Comparison of ENCODE assay signal across 1 cellular context in the genomic region with DNA sequence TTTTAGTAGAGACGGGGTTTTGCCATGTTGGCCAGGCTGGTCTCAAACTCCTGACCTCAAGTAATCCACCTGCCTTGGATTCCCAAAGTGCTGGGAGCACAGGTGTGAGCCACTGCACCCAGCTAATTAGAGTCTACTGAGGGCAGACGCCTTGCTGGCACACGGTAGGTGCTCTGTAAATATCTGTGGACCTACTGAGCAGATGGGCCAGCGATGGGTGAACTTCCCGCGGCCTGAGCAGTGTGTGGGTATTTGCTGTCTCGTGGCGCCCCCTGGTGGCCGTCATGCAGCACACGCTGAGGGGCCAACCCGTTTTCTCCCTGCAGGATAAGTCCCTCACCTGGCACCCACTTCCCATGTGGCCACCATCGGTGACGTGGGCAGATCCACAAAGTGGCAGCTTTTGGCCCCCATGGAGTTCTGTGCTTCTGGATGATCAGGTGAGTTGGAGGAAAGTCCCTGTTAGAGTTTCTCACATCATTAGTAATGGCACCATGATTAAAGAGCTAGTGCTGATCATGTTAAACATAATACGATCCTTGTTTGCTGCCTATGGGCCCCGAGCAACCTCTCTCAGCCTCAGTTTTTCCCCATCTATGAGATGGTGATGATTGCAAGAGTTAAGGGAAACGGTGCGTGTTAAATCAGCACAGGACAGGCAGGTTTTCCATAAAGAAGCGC.
TF ChIP-seq lines count a peak whose summit lies in the region.

No MANE protein-coding gene starts in this region.

TF ChIP-seq in HepG2, 621 proteins besides CTCF, POLR2A, EP300 and RAD21 (continued from another document and continues in another):
- TF ChIP-seq, protein P1, sequence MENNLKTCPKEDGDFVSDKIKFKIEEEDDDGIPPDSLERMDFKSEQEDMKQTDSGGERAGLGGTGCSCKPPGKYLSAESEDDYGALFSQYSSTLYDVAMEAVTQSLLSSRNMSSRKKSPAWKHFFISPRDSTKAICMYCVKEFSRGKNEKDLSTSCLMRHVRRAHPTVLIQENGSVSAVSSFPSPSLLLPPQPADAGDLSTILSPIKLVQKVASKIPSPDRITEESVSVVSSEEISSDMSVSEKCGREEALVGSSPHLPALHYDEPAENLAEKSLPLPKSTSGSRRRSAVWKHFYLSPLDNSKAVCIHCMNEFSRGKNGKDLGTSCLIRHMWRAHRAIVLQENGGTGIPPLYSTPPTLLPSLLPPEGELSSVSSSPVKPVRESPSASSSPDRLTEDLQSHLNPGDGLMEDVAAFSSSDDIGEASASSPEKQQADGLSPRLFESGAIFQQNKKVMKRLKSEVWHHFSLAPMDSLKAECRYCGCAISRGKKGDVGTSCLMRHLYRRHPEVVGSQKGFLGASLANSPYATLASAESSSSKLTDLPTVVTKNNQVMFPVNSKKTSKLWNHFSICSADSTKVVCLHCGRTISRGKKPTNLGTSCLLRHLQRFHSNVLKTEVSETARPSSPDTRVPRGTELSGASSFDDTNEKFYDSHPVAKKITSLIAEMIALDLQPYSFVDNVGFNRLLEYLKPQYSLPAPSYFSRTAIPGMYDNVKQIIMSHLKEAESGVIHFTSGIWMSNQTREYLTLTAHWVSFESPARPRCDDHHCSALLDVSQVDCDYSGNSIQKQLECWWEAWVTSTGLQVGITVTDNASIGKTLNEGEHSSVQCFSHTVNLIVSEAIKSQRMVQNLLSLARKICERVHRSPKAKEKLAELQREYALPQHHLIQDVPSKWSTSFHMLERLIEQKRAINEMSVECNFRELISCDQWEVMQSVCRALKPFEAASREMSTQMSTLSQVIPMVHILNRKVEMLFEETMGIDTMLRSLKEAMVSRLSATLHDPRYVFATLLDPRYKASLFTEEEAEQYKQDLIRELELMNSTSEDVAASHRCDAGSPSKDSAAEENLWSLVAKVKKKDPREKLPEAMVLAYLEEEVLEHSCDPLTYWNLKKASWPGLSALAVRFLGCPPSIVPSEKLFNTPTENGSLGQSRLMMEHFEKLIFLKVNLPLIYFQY (CRISPR knock-in tag; IDR thresholded peaks at IDR 0.05; ENCODE audit: borderline replicate concordance) = no peak
- TF ChIP-seq NFKBIZ (CRISPR knock-in tag; IDR thresholded peaks at IDR 0.05) = no peak
- no peak for TF ChIP-seq ATM (IDR thresholded peaks at IDR 0.05; ENCODE audit: borderline replicate concordance)
- TF ChIP-seq JUN (CRISPR knock-in tag; IDR thresholded peaks at IDR 0.05) = no peak
- TF ChIP-seq, protein P2, sequence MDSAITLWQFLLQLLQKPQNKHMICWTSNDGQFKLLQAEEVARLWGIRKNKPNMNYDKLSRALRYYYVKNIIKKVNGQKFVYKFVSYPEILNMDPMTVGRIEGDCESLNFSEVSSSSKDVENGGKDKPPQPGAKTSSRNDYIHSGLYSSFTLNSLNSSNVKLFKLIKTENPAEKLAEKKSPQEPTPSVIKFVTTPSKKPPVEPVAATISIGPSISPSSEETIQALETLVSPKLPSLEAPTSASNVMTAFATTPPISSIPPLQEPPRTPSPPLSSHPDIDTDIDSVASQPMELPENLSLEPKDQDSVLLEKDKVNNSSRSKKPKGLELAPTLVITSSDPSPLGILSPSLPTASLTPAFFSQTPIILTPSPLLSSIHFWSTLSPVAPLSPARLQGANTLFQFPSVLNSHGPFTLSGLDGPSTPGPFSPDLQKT (CRISPR knock-in tag; IDR thresholded peaks at IDR 0.05; ENCODE audit: borderline replicate concordance) = no peak
- no peak for TF ChIP-seq FOXA3 (CRISPR knock-in tag; IDR thresholded peaks at IDR 0.05)
- no peak for TF ChIP-seq THAP11 (CRISPR knock-in tag; IDR thresholded peaks at IDR 0.05)
- TF ChIP-seq, protein P3, sequence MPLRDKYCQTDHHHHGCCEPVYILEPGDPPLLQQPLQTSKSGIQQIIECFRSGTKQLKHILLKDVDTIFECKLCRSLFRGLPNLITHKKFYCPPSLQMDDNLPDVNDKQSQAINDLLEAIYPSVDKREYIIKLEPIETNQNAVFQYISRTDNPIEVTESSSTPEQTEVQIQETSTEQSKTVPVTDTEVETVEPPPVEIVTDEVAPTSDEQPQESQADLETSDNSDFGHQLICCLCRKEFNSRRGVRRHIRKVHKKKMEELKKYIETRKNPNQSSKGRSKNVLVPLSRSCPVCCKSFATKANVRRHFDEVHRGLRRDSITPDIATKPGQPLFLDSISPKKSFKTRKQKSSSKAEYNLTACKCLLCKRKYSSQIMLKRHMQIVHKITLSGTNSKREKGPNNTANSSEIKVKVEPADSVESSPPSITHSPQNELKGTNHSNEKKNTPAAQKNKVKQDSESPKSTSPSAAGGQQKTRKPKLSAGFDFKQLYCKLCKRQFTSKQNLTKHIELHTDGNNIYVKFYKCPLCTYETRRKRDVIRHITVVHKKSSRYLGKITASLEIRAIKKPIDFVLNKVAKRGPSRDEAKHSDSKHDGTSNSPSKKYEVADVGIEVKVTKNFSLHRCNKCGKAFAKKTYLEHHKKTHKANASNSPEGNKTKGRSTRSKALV (CRISPR knock-in tag; IDR thresholded peaks at IDR 0.05) = no peak
- no peak for TF ChIP-seq JDP2 (CRISPR knock-in tag; IDR thresholded peaks at IDR 0.05; ENCODE audit: borderline replicate concordance)
- TF ChIP-seq, protein P4, sequence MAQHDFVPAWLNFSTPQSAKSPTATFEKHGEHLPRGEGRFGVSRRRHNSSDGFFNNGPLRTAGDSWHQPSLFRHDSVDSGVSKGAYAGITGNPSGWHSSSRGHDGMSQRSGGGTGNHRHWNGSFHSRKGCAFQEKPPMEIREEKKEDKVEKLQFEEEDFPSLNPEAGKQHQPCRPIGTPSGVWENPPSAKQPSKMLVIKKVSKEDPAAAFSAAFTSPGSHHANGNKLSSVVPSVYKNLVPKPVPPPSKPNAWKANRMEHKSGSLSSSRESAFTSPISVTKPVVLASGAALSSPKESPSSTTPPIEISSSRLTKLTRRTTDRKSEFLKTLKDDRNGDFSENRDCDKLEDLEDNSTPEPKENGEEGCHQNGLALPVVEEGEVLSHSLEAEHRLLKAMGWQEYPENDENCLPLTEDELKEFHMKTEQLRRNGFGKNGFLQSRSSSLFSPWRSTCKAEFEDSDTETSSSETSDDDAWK (CRISPR knock-in tag; IDR thresholded peaks at IDR 0.05) = no peak
- no peak for TF ChIP-seq ZNF101 (CRISPR knock-in tag; IDR thresholded peaks at IDR 0.05; ENCODE audit: borderline replicate concordance, low read depth)
- TF ChIP-seq, protein P5, sequence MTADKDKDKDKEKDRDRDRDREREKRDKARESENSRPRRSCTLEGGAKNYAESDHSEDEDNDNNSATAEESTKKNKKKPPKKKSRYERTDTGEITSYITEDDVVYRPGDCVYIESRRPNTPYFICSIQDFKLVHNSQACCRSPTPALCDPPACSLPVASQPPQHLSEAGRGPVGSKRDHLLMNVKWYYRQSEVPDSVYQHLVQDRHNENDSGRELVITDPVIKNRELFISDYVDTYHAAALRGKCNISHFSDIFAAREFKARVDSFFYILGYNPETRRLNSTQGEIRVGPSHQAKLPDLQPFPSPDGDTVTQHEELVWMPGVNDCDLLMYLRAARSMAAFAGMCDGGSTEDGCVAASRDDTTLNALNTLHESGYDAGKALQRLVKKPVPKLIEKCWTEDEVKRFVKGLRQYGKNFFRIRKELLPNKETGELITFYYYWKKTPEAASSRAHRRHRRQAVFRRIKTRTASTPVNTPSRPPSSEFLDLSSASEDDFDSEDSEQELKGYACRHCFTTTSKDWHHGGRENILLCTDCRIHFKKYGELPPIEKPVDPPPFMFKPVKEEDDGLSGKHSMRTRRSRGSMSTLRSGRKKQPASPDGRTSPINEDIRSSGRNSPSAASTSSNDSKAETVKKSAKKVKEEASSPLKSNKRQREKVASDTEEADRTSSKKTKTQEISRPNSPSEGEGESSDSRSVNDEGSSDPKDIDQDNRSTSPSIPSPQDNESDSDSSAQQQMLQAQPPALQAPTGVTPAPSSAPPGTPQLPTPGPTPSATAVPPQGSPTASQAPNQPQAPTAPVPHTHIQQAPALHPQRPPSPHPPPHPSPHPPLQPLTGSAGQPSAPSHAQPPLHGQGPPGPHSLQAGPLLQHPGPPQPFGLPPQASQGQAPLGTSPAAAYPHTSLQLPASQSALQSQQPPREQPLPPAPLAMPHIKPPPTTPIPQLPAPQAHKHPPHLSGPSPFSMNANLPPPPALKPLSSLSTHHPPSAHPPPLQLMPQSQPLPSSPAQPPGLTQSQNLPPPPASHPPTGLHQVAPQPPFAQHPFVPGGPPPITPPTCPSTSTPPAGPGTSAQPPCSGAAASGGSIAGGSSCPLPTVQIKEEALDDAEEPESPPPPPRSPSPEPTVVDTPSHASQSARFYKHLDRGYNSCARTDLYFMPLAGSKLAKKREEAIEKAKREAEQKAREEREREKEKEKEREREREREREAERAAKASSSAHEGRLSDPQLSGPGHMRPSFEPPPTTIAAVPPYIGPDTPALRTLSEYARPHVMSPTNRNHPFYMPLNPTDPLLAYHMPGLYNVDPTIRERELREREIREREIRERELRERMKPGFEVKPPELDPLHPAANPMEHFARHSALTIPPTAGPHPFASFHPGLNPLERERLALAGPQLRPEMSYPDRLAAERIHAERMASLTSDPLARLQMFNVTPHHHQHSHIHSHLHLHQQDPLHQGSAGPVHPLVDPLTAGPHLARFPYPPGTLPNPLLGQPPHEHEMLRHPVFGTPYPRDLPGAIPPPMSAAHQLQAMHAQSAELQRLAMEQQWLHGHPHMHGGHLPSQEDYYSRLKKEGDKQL (CRISPR knock-in tag; IDR thresholded peaks at IDR 0.05; ENCODE audit: low read depth) = no peak
- TF ChIP-seq SOX13 (IDR thresholded peaks at IDR 0.05) = no peak
- TF ChIP-seq SOX13 (CRISPR knock-in tag; conservative IDR thresholded peaks at IDR 0.05 in 1 of 2, IDR thresholded peaks at IDR 0.05 in 1 of 2) = no peak
- peak; percentile 74; the same call in 1 of the 2 replicates for TF ChIP-seq ZBTB20 (CRISPR knock-in tag; IDR thresholded peaks at IDR 0.05; ENCODE audit: borderline replicate concordance, low read depth)
- no peak for TF ChIP-seq SMAD3 (CRISPR knock-in tag; IDR thresholded peaks at IDR 0.05)
- TF ChIP-seq ARNTL (CRISPR knock-in tag; IDR thresholded peaks at IDR 0.05) = no peak
- no peak for TF ChIP-seq ZNF253 (CRISPR knock-in tag; IDR thresholded peaks at IDR 0.05; ENCODE audit: borderline replicate concordance)
- TF ChIP-seq, protein P6, sequence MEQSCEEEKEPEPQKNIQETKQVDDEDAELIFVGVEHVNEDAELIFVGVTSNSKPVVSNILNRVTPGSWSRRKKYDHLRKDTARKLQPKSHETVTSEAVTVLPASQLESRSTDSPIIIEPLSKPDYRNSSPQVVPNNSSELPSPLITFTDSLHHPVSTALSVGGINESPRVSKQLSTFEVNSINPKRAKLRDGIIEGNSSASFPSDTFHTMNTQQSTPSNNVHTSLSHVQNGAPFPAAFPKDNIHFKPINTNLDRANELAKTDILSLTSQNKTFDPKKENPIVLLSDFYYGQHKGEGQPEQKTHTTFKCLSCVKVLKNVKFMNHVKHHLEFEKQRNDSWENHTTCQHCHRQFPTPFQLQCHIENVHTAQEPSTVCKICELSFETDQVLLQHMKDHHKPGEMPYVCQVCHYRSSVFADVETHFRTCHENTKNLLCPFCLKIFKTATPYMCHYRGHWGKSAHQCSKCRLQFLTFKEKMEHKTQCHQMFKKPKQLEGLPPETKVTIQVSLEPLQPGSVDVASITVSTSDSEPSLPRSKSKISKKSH (CRISPR knock-in tag; IDR thresholded peaks at IDR 0.05; ENCODE audit: borderline replicate concordance) = peak; percentile 52
- TF ChIP-seq ZNF564 (CRISPR knock-in tag; IDR thresholded peaks at IDR 0.05) = no peak
- TF ChIP-seq PAX8 (CRISPR knock-in tag; IDR thresholded peaks at IDR 0.05; ENCODE audit: borderline replicate concordance) = no peak
- no peak for TF ChIP-seq SIX1 (CRISPR knock-in tag; IDR thresholded peaks at IDR 0.05; ENCODE audit: borderline replicate concordance)
- TF ChIP-seq ZKSCAN5 (CRISPR knock-in tag; IDR thresholded peaks at IDR 0.05) = no peak
- no peak for TF ChIP-seq ZMAT3 (CRISPR knock-in tag; conservative IDR thresholded peaks at IDR 0.05)
- TF ChIP-seq MAZ (IDR thresholded peaks at IDR 0.05; ENCODE audit: borderline replicate concordance, low read depth, low read length) = no peak
- no peak for TF ChIP-seq MAZ (CRISPR knock-in tag; IDR thresholded peaks at IDR 0.05; ENCODE audit: low read depth)
- TF ChIP-seq ARNT2 (CRISPR knock-in tag; IDR thresholded peaks at IDR 0.05; ENCODE audit: low read depth) = 0 out of 2 replicates have a peak, but pooled peaks have one; percentile 24
- no peak for TF ChIP-seq TBP (CRISPR knock-in tag; IDR thresholded peaks at IDR 0.05)
- no peak for TF ChIP-seq ZC3H13 (CRISPR knock-in tag; IDR thresholded peaks at IDR 0.05)
- TF ChIP-seq, protein P7, sequence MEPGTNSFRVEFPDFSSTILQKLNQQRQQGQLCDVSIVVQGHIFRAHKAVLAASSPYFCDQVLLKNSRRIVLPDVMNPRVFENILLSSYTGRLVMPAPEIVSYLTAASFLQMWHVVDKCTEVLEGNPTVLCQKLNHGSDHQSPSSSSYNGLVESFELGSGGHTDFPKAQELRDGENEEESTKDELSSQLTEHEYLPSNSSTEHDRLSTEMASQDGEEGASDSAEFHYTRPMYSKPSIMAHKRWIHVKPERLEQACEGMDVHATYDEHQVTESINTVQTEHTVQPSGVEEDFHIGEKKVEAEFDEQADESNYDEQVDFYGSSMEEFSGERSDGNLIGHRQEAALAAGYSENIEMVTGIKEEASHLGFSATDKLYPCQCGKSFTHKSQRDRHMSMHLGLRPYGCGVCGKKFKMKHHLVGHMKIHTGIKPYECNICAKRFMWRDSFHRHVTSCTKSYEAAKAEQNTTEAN (CRISPR knock-in tag; conservative IDR thresholded peaks at IDR 0.05) = no peak
- no peak for TF ChIP-seq ZNF552 (CRISPR knock-in tag; IDR thresholded peaks at IDR 0.05; ENCODE audit: borderline replicate concordance)
- no peak for TF ChIP-seq ETV6 (CRISPR knock-in tag; conservative IDR thresholded peaks at IDR 0.05)
- TF ChIP-seq, protein P8, sequence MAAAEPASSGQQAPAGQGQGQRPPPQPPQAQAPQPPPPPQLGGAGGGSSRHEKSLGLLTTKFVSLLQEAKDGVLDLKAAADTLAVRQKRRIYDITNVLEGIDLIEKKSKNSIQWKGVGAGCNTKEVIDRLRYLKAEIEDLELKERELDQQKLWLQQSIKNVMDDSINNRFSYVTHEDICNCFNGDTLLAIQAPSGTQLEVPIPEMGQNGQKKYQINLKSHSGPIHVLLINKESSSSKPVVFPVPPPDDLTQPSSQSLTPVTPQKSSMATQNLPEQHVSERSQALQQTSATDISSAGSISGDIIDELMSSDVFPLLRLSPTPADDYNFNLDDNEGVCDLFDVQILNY (CRISPR knock-in tag; conservative IDR thresholded peaks at IDR 0.05) = peak; percentile 68; the same call in 1 of the 2 replicates
- TF ChIP-seq ZNF430 (CRISPR knock-in tag; IDR thresholded peaks at IDR 0.05) = no peak
- TF ChIP-seq EED (CRISPR knock-in tag; IDR thresholded peaks at IDR 0.05) = no peak
- TF ChIP-seq, protein P9, sequence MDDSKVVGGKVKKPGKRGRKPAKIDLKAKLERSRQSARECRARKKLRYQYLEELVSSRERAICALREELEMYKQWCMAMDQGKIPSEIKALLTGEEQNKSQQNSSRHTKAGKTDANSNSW (CRISPR knock-in tag; IDR thresholded peaks at IDR 0.05; ENCODE audit: borderline replicate concordance) = no peak
- TF ChIP-seq RFXAP (CRISPR knock-in tag; IDR thresholded peaks at IDR 0.05; ENCODE audit: borderline replicate concordance) = no peak
- TF ChIP-seq GATA4 (IDR thresholded peaks at IDR 0.05; ENCODE audit: borderline replicate concordance, low read depth) = no peak
- TF ChIP-seq, protein P10, sequence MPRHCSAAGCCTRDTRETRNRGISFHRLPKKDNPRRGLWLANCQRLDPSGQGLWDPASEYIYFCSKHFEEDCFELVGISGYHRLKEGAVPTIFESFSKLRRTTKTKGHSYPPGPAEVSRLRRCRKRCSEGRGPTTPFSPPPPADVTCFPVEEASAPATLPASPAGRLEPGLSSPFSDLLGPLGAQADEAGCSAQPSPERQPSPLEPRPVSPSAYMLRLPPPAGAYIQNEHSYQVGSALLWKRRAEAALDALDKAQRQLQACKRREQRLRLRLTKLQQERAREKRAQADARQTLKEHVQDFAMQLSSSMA (CRISPR knock-in tag; IDR thresholded peaks at IDR 0.05) = no peak
- peak; percentile 59; the same call in 1 of the 2 replicates for TF ChIP-seq TBX2 (CRISPR knock-in tag; IDR thresholded peaks at IDR 0.05; ENCODE audit: borderline replicate concordance)
